ENCODE assay signal across 8 cellular contexts in the genomic region with DNA sequence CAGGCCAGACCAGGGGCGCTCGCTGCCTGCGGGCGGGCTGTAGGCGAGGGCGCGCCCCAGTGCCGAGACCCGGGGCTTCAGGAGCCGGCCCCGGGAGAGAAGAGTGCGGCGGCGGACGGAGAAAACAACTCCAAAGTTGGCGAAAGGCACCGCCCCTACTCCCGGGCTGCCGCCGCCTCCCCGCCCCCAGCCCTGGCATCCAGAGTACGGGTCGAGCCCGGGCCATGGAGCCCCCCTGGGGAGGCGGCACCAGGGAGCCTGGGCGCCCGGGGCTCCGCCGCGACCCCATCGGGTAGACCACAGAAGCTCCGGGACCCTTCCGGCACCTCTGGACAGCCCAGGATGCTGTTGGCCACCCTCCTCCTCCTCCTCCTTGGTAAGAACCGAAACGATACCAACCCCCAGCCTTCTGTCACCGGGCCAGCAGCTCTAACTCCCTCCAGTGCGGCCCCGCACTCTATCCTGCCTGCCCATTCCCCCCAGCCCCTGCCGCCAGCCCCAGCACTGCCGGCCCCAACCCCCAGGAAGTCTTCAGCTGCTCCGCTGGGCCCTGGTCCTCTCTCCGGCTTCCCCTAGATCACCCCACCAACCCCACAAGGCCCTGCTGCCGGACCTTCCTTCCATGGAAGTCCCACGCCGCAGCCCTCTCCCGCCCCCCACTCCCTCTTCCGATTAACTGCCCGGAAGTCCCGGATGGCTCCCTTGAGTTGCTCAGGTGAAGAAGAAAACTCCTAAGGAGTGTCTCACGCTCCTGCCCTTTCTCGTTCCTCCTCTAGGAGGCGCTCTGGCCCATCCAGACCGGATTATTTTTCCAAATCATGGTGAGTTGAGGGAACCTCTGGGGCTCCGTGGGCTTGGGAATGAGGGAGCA. TPM values are rescaled to one million over a fixed set of nuclear protein-coding genes. Genes with fewer than 3 reads are reported as not detected.
DNase-seq lines count a peak whose midpoint lies in the region; ATAC-seq and TF ChIP-seq lines count a peak whose summit lies in the region.

No MANE protein-coding gene starts in this region.

- H3T11ph ChIP-seq in H9 (ENCODE audit: low read length), result no peak overlapping the region

- POLR2A ChIA-PET in T-cell (lab: Charles Lee), result interaction anchor here (0.5 to 1.5 kb wide), 8 partner anchors 11 to 162 kb away, joined by 3 to 6 read pairs (median 4); partner anchors contain the start of gene SLC7A7 (in 1 of the 2)

- CTCF ChIA-PET in T-cell (lab: Charles Lee), result interaction anchor here (0.6 to 3.5 kb wide), 26 partner anchors 10 to 836 kb away, joined by 3 to 35 read pairs (median 5); partner anchors contain the start of genes ACIN1 (in 1 of the 2), OXA1L (in 1 of the 2), PABPN1 (in 1 of the 2) and PRMT5 (in 1 of the 2)

- H2AK5ac ChIP-seq in H9 (ENCODE audit: insufficient read length, low read length), result no peak overlapping the region

- no peaks in the 10 kb centered on the region for H3K27me3 Mint-ChIP-seq in H9 (ENCODE audit: low read depth)
- H3K27me3 Mint-ChIP-seq in T-cell, result no peaks in the 10 kb centered on the region

- H3K27ac Mint-ChIP-seq in H9, result peak overlapping the region in 2 of 3 experiments; percentile 71 to 78; a peak in 5 of 7 replicates
- H3K27ac Mint-ChIP-seq in T-cell, result peak overlapping the region; percentile 97 to 98

- DNase-seq in GM03348 (ENCODE audit: low spot score), result peak; percentile 85
- DNase-seq in H9, result peak; percentile 92
- peak; percentile 27 for DNase-seq in MV-4-11 (lab: John Stamatoyannopoulos, UW)
- DNase-seq in T-cell, result peak in 33 of 34 experiments; percentile 29 to 72 (median 57)
- DNase-seq in hepatic stellate cell (ENCODE audit: low spot score), result peak; percentile 82
- peak; percentile 88 for DNase-seq in retina
- no peak for DNase-seq in middle frontal gyrus (ENCODE audit: extremely low spot score, low spot score)

- no peak overlapping the region for H2AFZ ChIP-seq in H9 (ENCODE audit: low read length)

- H4K20me1 ChIP-seq in H9 (ENCODE audit: control insufficient read depth, insufficient read depth, insufficient read length), result no peaks in the 10 kb centered on the region

- peak overlapping the region; percentile 71 for H3K4me2 ChIP-seq in H9 (ENCODE audit: insufficient read depth, insufficient read length, low read length)

- H4K91ac ChIP-seq in H9 (ENCODE audit: insufficient read length, low read depth, low read length), result no peak overlapping the region

- H3K4me1 Mint-ChIP-seq in H9 (peaks cover 14 to 17% of the 10 kb centered on the region in 2 experiments), T-cell (peaks cover 29 to 45% (median 45%) of the 10 kb centered on the region in 3 donors)

- H3K27ac ChIP-seq in H9 (ENCODE audit: insufficient read length, low read depth, low read length), result no peak overlapping the region
- H3K27ac ChIP-seq in angular gyrus (ENCODE audit: low read depth, low read length), result peak overlapping the region; percentile 96

- no peak overlapping the region for H2BK20ac ChIP-seq in H9 (ENCODE audit: low read depth, low read length, poor library complexity, severe bottlenecking)

- no peak overlapping the region for H2BK120ac ChIP-seq in H9 (ENCODE audit: low read depth, low read length, poor library complexity, severe bottlenecking)

- no peak overlapping the region for H2BK5ac ChIP-seq in H9 (ENCODE audit: insufficient read length, low read length)

- H3K4ac ChIP-seq in H9 (ENCODE audit: low read depth, low read length), result no peak overlapping the region

- ATAC-seq in T-cell (replicated peaks in 1 of 4), result peak; percentile 30 to 55 (median 44)

- H2BK12ac ChIP-seq in H9 (ENCODE audit: insufficient read length, low read depth, low read length), result no peak overlapping the region

- H3K9ac ChIP-seq in H9 (ENCODE audit: extremely low read depth, insufficient read length, low read length), result no peak overlapping the region

- no peak overlapping the region for H2BK15ac ChIP-seq in H9 (ENCODE audit: low read depth, low read length)

- H3K9me3 Mint-ChIP-seq in H9 (no peaks in the 10 kb centered on the region), T-cell (no peaks in the 10 kb centered on the region)

- no peaks in the 10 kb centered on the region for H3K9me3 ChIP-seq in H9 (ENCODE audit: control insufficient read depth, low read depth, low read length)

- no peaks in the 10 kb centered on the region for H3K79me2 ChIP-seq in H9 (ENCODE audit: insufficient read depth, low read length)

- peak; percentile 95 for TF ChIP-seq CTCF in H9 (conservative IDR thresholded peaks at IDR 0.05)

- H4K5ac ChIP-seq in H9 (ENCODE audit: insufficient read length, low read depth, low read length), result no peak overlapping the region

- H3K14ac ChIP-seq in H9 (ENCODE audit: insufficient read depth, low read length), result no peak overlapping the region; the same call in 1 of the 2 replicates

- H3K36me3 Mint-ChIP-seq in H9 (ENCODE audit: insufficient read depth in 1 of 3, low read depth in 3 of 3) (peaks cover 0 to 11% (median 5%) of the 10 kb centered on the region in 3 experiments), T-cell (peaks cover 23% of the 10 kb centered on the region)

- H3K4me1 ChIP-seq in H9 (ENCODE audit: insufficient read depth, low read length), result peaks cover 4% of the 10 kb centered on the region; the same call in 1 of the 2 replicates

- H3K23me2 ChIP-seq in H9 (ENCODE audit: insufficient read length, low read depth, low read length, poor library complexity, severe bottlenecking), result no peaks in the 10 kb centered on the region

- no peak overlapping the region for H3K23ac ChIP-seq in H9 (ENCODE audit: insufficient read length, low read depth, low read length)

- no CpG with 5 or more reads among the region's 54 CpGs for WGBS in H9 (ENCODE audit: extremely low coverage, insufficient read length, low lambda C conversion rate)

- H3K56ac ChIP-seq in H9 (ENCODE audit: insufficient read length, low read depth, low read length), result no peak overlapping the region

- H3K27me3 ChIP-seq in H9 (ENCODE audit: insufficient read depth, low read length), result no peaks in the 10 kb centered on the region

- no peaks in the 10 kb centered on the region for H3K79me1 ChIP-seq in H9 (ENCODE audit: insufficient read depth, low read depth, low read length, poor library complexity, severe bottlenecking)

- H3K18ac ChIP-seq in H9 (ENCODE audit: insufficient read length, low read depth, low read length), result no peak overlapping the region

- peak overlapping the region; percentile 77 to 92 for H3K4me3 Mint-ChIP-seq in H9
- peak overlapping the region; percentile 86 to 92 (median 91) for H3K4me3 Mint-ChIP-seq in T-cell

- H4K8ac ChIP-seq in H9 (replicated peaks; ENCODE audit: insufficient read length, low read depth, low read length), result no peak overlapping the region

RNA-seq across cellular contexts. Expression of gene LRP10, which starts 0.7 kb away (rescaled TPM):
- 12.7 and 13.3 TPM in 2 replicates for total RNA-seq in H9 (2021)
- 100 to 1,000 TPM in 1 of 5 donors, 10 to 100 TPM in 4; 67.0 to 103 (median 89.9) TPM for total RNA-seq in T-cell

RNA-seq across cellular contexts. Expression of gene REM2, which starts 10.8 kb away (rescaled TPM):
- total RNA-seq in H9 (2021), result 1.2 and 1.4 TPM in 2 replicates
- total RNA-seq in T-cell, result 10 to 100 TPM in 1 of 5 donors, 1 to 10 TPM in 4; 4.1 to 10.6 (median 6.2) TPM

RNA-seq across cellular contexts. Expression of gene MMP14, which starts 35.8 kb away (rescaled TPM):
- 56.5 and 60.3 TPM in 2 replicates for total RNA-seq in H9 (2021)
- 1 to 10 TPM; 1.9 to 3.7 (median 2.3) TPM for total RNA-seq in T-cell

RNA-seq across cellular contexts. Expression of gene MRPL52, which starts 42.5 kb away (rescaled TPM):
- 174 and 190 TPM in 2 replicates for total RNA-seq in H9 (2021)
- total RNA-seq in T-cell, result 10 to 100 TPM; 36.5 to 70.1 (median 62.2) TPM

RNA-seq across cellular contexts. Expression of gene RBM23, which starts 46.8 kb away (rescaled TPM):
- total RNA-seq in H9 (2021) (77.2 and 79.0 TPM in 2 replicates), T-cell (100 to 1,000 TPM in 1 of 5 donors, 10 to 100 TPM in 4; 88.7 to 102 (median 94.7) TPM)

Comparison
In these comparisons a context has a peak if more than half of its experiments do, and no peak if none do; other contexts are left out.
1. RNA of gene MMP14, which starts 35.8 kb away (total RNA-seq): 56.5 to 60.3 TPM in H9; 1.9 to 3.7 TPM in T-cell; every median in the first group is over 10 times any median in the second.